In genomic region chr20:20143646-20144045, GRCh38 we compare ENCODE assay signal across 23 cellular contexts.
DNase-seq lines count a peak whose midpoint lies in the region; TF ChIP-seq lines count a peak whose summit lies in the region.
"Had no signal": no experiment of that assay in that cellular context is flagged by ENCODE, and none has a peak within 500 bp of the region (broad histone marks: within the 10 kb centered on the region; RNA-seq: fewer than 3 reads in every experiment).

No MANE protein-coding gene starts in this region.

- H2AFZ ChIP-seq in neural progenitor cell (replicated peaks) = no peak overlapping the region
- H2AFZ ChIP-seq in MM.1S (ENCODE audit: low read length) = no peak overlapping the region
- H2AFZ ChIP-seq: GM23248 had no signal

- in situ Hi-C loops in SK-MEL-5 (cut with HindIII; ENCODE audit: low pct_unique_long_range_greater_than_20kb, low sequenced_read_pairs) = no loop called here

- H4K20me1 ChIP-seq in BLaER1 (no peaks in the 10 kb centered on the region), neural progenitor cell (ENCODE audit: low read depth) (no peaks in the 10 kb centered on the region), MM.1S (ENCODE audit: insufficient read depth, low read length) (no peaks in the 10 kb centered on the region)

- TF ChIP-seq CTCF in brain (conservative IDR thresholded peaks at IDR 0.05) (no peak), neural progenitor cell (IDR thresholded peaks at IDR 0.05) (no peak), coronary artery (IDR thresholded peaks at IDR 0.05) (no peak), MM.1S (IDR thresholded peaks at IDR 0.05; ENCODE audit: low read length) (no peak)

- H3K27me3 Mint-ChIP-seq in brain = peaks cover 10% of the 10 kb centered on the region
- peaks cover 3% of the 10 kb centered on the region for H3K27me3 Mint-ChIP-seq in neural progenitor cell (ENCODE audit: insufficient read depth, low read depth)
- H3K27me3 Mint-ChIP-seq: CD4-positive, CD25-positive, alpha-beta regulatory T cell had no signal

- H3K27me3 ChIP-seq in BLaER1 = no peaks in the 10 kb centered on the region
- H3K27me3 ChIP-seq in neural progenitor cell = no peaks in the 10 kb centered on the region
- H3K27me3 ChIP-seq in MM.1S (replicated peaks; ENCODE audit: insufficient read depth, low read length) = no peaks in the 10 kb centered on the region
- H3K27me3 ChIP-seq: BE2C had no signal

- H3K9me3 Mint-ChIP-seq in brain (peaks cover 6 to 47% (median 19%) of the 10 kb centered on the region in 5 experiments), neural progenitor cell (peaks cover 2% of the 10 kb centered on the region)

- H3K36me3 Mint-ChIP-seq in brain = no peaks in the 10 kb centered on the region
- H3K36me3 Mint-ChIP-seq in neural progenitor cell = no peaks in the 10 kb centered on the region
- H3K36me3 Mint-ChIP-seq: CD4-positive, CD25-positive, alpha-beta regulatory T cell; CD8-positive, alpha-beta T cell had no signal

- H3K79me2 ChIP-seq in neural progenitor cell (ENCODE audit: low read depth) (no peaks in the 10 kb centered on the region), MM.1S (ENCODE audit: low read length) (no peaks in the 10 kb centered on the region)

- H3F3A ChIP-seq in neural progenitor cell (ENCODE audit: low read depth) (no peaks in the 10 kb centered on the region), MM.1S (ENCODE audit: insufficient read depth, low read length) (no peaks in the 10 kb centered on the region)

- no peaks in the 10 kb centered on the region; the same call in 1 of the 2 replicates for H3K36me3 ChIP-seq in BLaER1
- no peaks in the 10 kb centered on the region for H3K36me3 ChIP-seq in neural progenitor cell
- H3K36me3 ChIP-seq in MM.1S (replicated peaks; ENCODE audit: insufficient read depth, low read length) = no peaks in the 10 kb centered on the region
- H3K36me3 ChIP-seq: BE2C had no signal

- peaks cover 21% of the 10 kb centered on the region for H3K9me3 ChIP-seq in BLaER1
- no peaks in the 10 kb centered on the region for H3K9me3 ChIP-seq in neural progenitor cell (ENCODE audit: low read depth)
- no peaks in the 10 kb centered on the region for H3K9me3 ChIP-seq in MM.1S (replicated peaks; ENCODE audit: insufficient read depth, low read length)
- H3K9me3 ChIP-seq: A549, BE2C had no signal

- no peak overlapping the region for H3K27ac ChIP-seq in BLaER1
- H3K27ac ChIP-seq in neural progenitor cell = no peak overlapping the region
- no peak overlapping the region for H3K27ac ChIP-seq in coronary artery
- H3K27ac ChIP-seq in MM.1S (ENCODE audit: low read length) = no peak overlapping the region
- H3K27ac ChIP-seq: A549, C4-2B, GM23248 had no signal

- H3K9ac ChIP-seq in BLaER1 (no peak overlapping the region; the same call in 1 of the 2 replicates), neural progenitor cell (no peak overlapping the region), MM.1S (ENCODE audit: low read length) (no peak overlapping the region)
- H3K9ac ChIP-seq: GM23248 had no signal

- no peak overlapping the region for H3K4me3 ChIP-seq in BLaER1
- no peak overlapping the region for H3K4me3 ChIP-seq in neural progenitor cell
- no peak overlapping the region for H3K4me3 ChIP-seq in coronary artery
- H3K4me3 ChIP-seq in MM.1S (ENCODE audit: low read length) = no peak overlapping the region
- H3K4me3 ChIP-seq: A549, GM12878, GM23248 had no signal

- peaks cover 37% of the 10 kb centered on the region for H3K4me1 ChIP-seq in BLaER1
- peaks cover 10% of the 10 kb centered on the region for H3K4me1 ChIP-seq in neural progenitor cell
- no peaks in the 10 kb centered on the region for H3K4me1 ChIP-seq in MM.1S (ENCODE audit: low read length)
- H3K4me1 ChIP-seq: A549, BE2C, Caco-2 had no signal

- DNase-seq in SK-MEL-5 (ENCODE audit: low read depth, low spot score) (peak; percentile 75), neural progenitor cell (ENCODE audit: low spot score) (peak; percentile 18), coronary artery (ENCODE audit: low spot score) (no peak), MM.1S (no peak)
- no peak for DNase-seq in stimulated activated CD4-positive, alpha-beta T cell treated with anti-CD3 and anti-CD28 coated beads, Interleukin-1b, Interleukin-23, amount 100 ng/mL, for 48 hours
- DNase-seq: 8988T; ACHN; AML-193; BE2C; Caco-2; CD4-positive, CD25-positive, alpha-beta regulatory T cell; CD8-positive, alpha-beta T cell; DMS79; EL; GDM1; GM23248; H7; HCEC 1CT had no signal

- H3K4me1 Mint-ChIP-seq in brain = peaks cover 6% of the 10 kb centered on the region
- H3K4me1 Mint-ChIP-seq in neural progenitor cell = peaks cover 6% of the 10 kb centered on the region
- H3K4me1 Mint-ChIP-seq: CD4-positive, CD25-positive, alpha-beta regulatory T cell had no signal

- H3K27ac Mint-ChIP-seq in brain (peak overlapping the region in 3 of 5 experiments; percentile 34 to 84 (median 52)), neural progenitor cell (no peak overlapping the region)
- H3K27ac Mint-ChIP-seq: CD4-positive, CD25-positive, alpha-beta regulatory T cell; CD8-positive, alpha-beta T cell had no signal

- no peaks in the 10 kb centered on the region for H3K9me2 ChIP-seq in MM.1S (replicated peaks; ENCODE audit: insufficient read depth, low read length)

- H3K4me3 Mint-ChIP-seq in brain (no peak overlapping the region), neural progenitor cell (no peak overlapping the region)
- H3K4me3 Mint-ChIP-seq: CD4-positive, CD25-positive, alpha-beta regulatory T cell; CD8-positive, alpha-beta T cell had no signal

- H3K4me2 ChIP-seq in BLaER1 (peak overlapping the region; percentile 60), neural progenitor cell (no peak overlapping the region), MM.1S (ENCODE audit: low read depth, low read length) (no peak overlapping the region)
- H3K4me2 ChIP-seq: A549 had no signal

Comparison
In these comparisons a context has a peak if more than half of its experiments do, and no peak if none do; other contexts are left out.
1. DNase-seq: peak in SK-MEL-5 (single experiment) and neural progenitor cell (single experiment); none in stimulated activated CD4-positive, alpha-beta T cell treated with anti-CD3 and anti-CD28 coated beads, Interleukin-1b, Interleukin-23, amount 100 ng/mL, for 48 hours (single experiment), coronary artery (single experiment) and MM.1S (single experiment).